In genomic region chr16:10979717-10980601, GRCh38 we compare ENCODE assay signal across 1 cellular context.
TF ChIP-seq lines count a peak whose summit lies in the region.

No MANE protein-coding gene starts in this region.

TF ChIP-seq in HepG2, 621 proteins besides CTCF, POLR2A, EP300 and RAD21 (continued from another document and continues in another):
- no peak for TF ChIP-seq KIAA2018 (CRISPR knock-in tag; IDR thresholded peaks at IDR 0.05; ENCODE audit: borderline replicate concordance)
- TF ChIP-seq RBM39 (IDR thresholded peaks at IDR 0.05; ENCODE audit: low read depth, low read length, poor library complexity, severe bottlenecking): no peak
- TF ChIP-seq ZFY (CRISPR knock-in tag; IDR thresholded peaks at IDR 0.05): peak; percentile 18; the same call in 1 of the 2 replicates
- no peak for TF ChIP-seq NFE2 (CRISPR knock-in tag; IDR thresholded peaks at IDR 0.05)
- no peak for TF ChIP-seq SOX6 (IDR thresholded peaks at IDR 0.05)
- 0 out of 2 replicates have a peak, but pooled peaks have one; percentile 37 for TF ChIP-seq SOX6 (CRISPR knock-in tag; IDR thresholded peaks at IDR 0.05)
- peak; percentile 24; the same call in 1 of the 2 replicates for TF ChIP-seq ZSCAN12 (CRISPR knock-in tag; IDR thresholded peaks at IDR 0.05)
- TF ChIP-seq ZNF274 (CRISPR knock-in tag; IDR thresholded peaks at IDR 0.05): no peak
- TF ChIP-seq ATRX (CRISPR knock-in tag; IDR thresholded peaks at IDR 0.05; ENCODE audit: borderline replicate concordance): no peak
- no peak for TF ChIP-seq ZSCAN20 (CRISPR knock-in tag; IDR thresholded peaks at IDR 0.05; ENCODE audit: borderline replicate concordance)
- TF ChIP-seq GABPA (IDR thresholded peaks at IDR 0.05; ENCODE audit: low read depth, low read length): no peak
- TF ChIP-seq GABPA (CRISPR knock-in tag; IDR thresholded peaks at IDR 0.05; ENCODE audit: low read depth): no peak
- no peak for TF ChIP-seq ZNF740 (CRISPR knock-in tag; IDR thresholded peaks at IDR 0.05)
- peak; percentile 59; the same call in 1 of the 2 replicates for TF ChIP-seq PHF21A (CRISPR knock-in tag; IDR thresholded peaks at IDR 0.05)
- TF ChIP-seq ZNF589 (CRISPR knock-in tag; conservative IDR thresholded peaks at IDR 0.05): no peak
- TF ChIP-seq E2F5 (CRISPR knock-in tag; conservative IDR thresholded peaks at IDR 0.05): no peak
- no peak for TF ChIP-seq HMGA1 (CRISPR knock-in tag; conservative IDR thresholded peaks at IDR 0.05)
- TF ChIP-seq ZBTB7A (CRISPR knock-in tag; IDR thresholded peaks at IDR 0.05): no peak
- no peak for TF ChIP-seq PITX1 (CRISPR knock-in tag; IDR thresholded peaks at IDR 0.05)
- TF ChIP-seq SIX1 (CRISPR knock-in tag; IDR thresholded peaks at IDR 0.05; ENCODE audit: borderline replicate concordance): no peak
- TF ChIP-seq AHR (CRISPR knock-in tag; IDR thresholded peaks at IDR 0.05): no peak
- no peak for TF ChIP-seq ZFP90 (CRISPR knock-in tag; IDR thresholded peaks at IDR 0.05; ENCODE audit: borderline replicate concordance)
- TF ChIP-seq CERS6 (CRISPR knock-in tag; IDR thresholded peaks at IDR 0.05): no peak
- TF ChIP-seq ATM (IDR thresholded peaks at IDR 0.05; ENCODE audit: borderline replicate concordance): no peak
- peak; percentile 52; the same call in 1 of the 2 replicates for TF ChIP-seq ZNF263 (CRISPR knock-in tag; IDR thresholded peaks at IDR 0.05)
- TF ChIP-seq ZBTB25 (CRISPR knock-in tag; IDR thresholded peaks at IDR 0.05): no peak
- no peak for TF ChIP-seq ARNT2 (CRISPR knock-in tag; IDR thresholded peaks at IDR 0.05; ENCODE audit: low read depth)
- TF ChIP-seq FOXA1 (IDR thresholded peaks at IDR 0.05): no peak
- 0 out of 2 replicates have a peak, but pooled peaks have one; percentile 21 for TF ChIP-seq FOXA1 (CRISPR knock-in tag; IDR thresholded peaks at IDR 0.05)
- TF ChIP-seq CHD2 (IDR thresholded peaks at IDR 0.05; ENCODE audit: low read depth, low read length): no peak
- no peak for TF ChIP-seq HMGXB4 (CRISPR knock-in tag; IDR thresholded peaks at IDR 0.05; ENCODE audit: borderline replicate concordance in 1 of 2, low read depth in 1 of 2)
- no peak for TF ChIP-seq MAFF (IDR thresholded peaks at IDR 0.05; ENCODE audit: low read depth, low read length)
- peak; percentile 64 for TF ChIP-seq ZEB1 (IDR thresholded peaks at IDR 0.05; ENCODE audit: insufficient replicate concordance, low read depth)
- no peak for TF ChIP-seq MATR3 (CRISPR knock-in tag; IDR thresholded peaks at IDR 0.05)
- TF ChIP-seq KAT2B (IDR thresholded peaks at IDR 0.05; ENCODE audit: borderline replicate concordance, low read depth, low read length): no peak
- no peak for TF ChIP-seq ZNF446 (CRISPR knock-in tag; IDR thresholded peaks at IDR 0.05)
- no peak for TF ChIP-seq ZNF672 (CRISPR knock-in tag; IDR thresholded peaks at IDR 0.05)
- TF ChIP-seq TFDP1 (CRISPR knock-in tag; IDR thresholded peaks at IDR 0.05; ENCODE audit: borderline replicate concordance): peak; percentile 62; the same call in 1 of the 2 replicates
- peak; percentile 33; the same call in 1 of the 2 replicates for TF ChIP-seq HNF4A (CRISPR knock-in tag; IDR thresholded peaks at IDR 0.05)
- no peak for TF ChIP-seq ZFP36L2 (CRISPR knock-in tag; IDR thresholded peaks at IDR 0.05)
- TF ChIP-seq ZBTB7B (CRISPR knock-in tag; IDR thresholded peaks at IDR 0.05): no peak
- TF ChIP-seq MEIS2 (CRISPR knock-in tag; IDR thresholded peaks at IDR 0.05): 0 out of 2 replicates have a peak, but pooled peaks have one; percentile 17
- no peak for TF ChIP-seq ZNF180 (CRISPR knock-in tag; IDR thresholded peaks at IDR 0.05; ENCODE audit: borderline replicate concordance, low read depth)
- TF ChIP-seq ZMYM3 (CRISPR knock-in tag; IDR thresholded peaks at IDR 0.05): no peak
- TF ChIP-seq SP5 (CRISPR knock-in tag; IDR thresholded peaks at IDR 0.05; ENCODE audit: borderline replicate concordance, low read depth): no peak
- TF ChIP-seq ZNF232 (CRISPR knock-in tag; IDR thresholded peaks at IDR 0.05; ENCODE audit: borderline replicate concordance): no peak
- no peak for TF ChIP-seq AGO2 (optimal IDR thresholded peaks at IDR 0.05; ENCODE audit: low read depth, low read length)
- no peak for TF ChIP-seq ATAD3A (CRISPR knock-in tag; IDR thresholded peaks at IDR 0.05)
- no peak for TF ChIP-seq RXRB (CRISPR knock-in tag; IDR thresholded peaks at IDR 0.05; ENCODE audit: borderline replicate concordance)
- no peak for TF ChIP-seq PHF8 (CRISPR knock-in tag; IDR thresholded peaks at IDR 0.05)
- TF ChIP-seq THAP11 (CRISPR knock-in tag; IDR thresholded peaks at IDR 0.05): no peak
- TF ChIP-seq HOXA3 (CRISPR knock-in tag; IDR thresholded peaks at IDR 0.05): peak; percentile 47; the same call in 1 of the 2 replicates
- TF ChIP-seq PHF20 (CRISPR knock-in tag; IDR thresholded peaks at IDR 0.05): peak; percentile 40; the same call in 1 of the 2 replicates
- no peak for TF ChIP-seq HOXA7 (CRISPR knock-in tag; IDR thresholded peaks at IDR 0.05)
- TF ChIP-seq ZNF570 (CRISPR knock-in tag; IDR thresholded peaks at IDR 0.05; ENCODE audit: borderline replicate concordance): no peak
- no peak for TF ChIP-seq PRMT3 (CRISPR knock-in tag; IDR thresholded peaks at IDR 0.05; ENCODE audit: borderline replicate concordance, low read depth)
- 0 out of 2 replicates have a peak, but pooled peaks have one; percentile 16 for TF ChIP-seq FOXJ3 (CRISPR knock-in tag; IDR thresholded peaks at IDR 0.05; ENCODE audit: borderline replicate concordance)
- no peak for TF ChIP-seq PRPF4 (IDR thresholded peaks at IDR 0.05; ENCODE audit: low read depth, low read length, poor library complexity, severe bottlenecking)
- TF ChIP-seq ZNF143 (CRISPR knock-in tag; IDR thresholded peaks at IDR 0.05): 0 out of 2 replicates have a peak, but pooled peaks have one; percentile 17
- TF ChIP-seq RFXAP (CRISPR knock-in tag; IDR thresholded peaks at IDR 0.05; ENCODE audit: borderline replicate concordance): 0 out of 2 replicates have a peak, but pooled peaks have one; percentile 23
- no peak for TF ChIP-seq MBNL3 (CRISPR knock-in tag; conservative IDR thresholded peaks at IDR 0.05)
- TF ChIP-seq ZNF276 (CRISPR knock-in tag; IDR thresholded peaks at IDR 0.05; ENCODE audit: low read depth): no peak
